Comparison of ENCODE assay signal across 36 cellular contexts in genomic region chr13:59126474-59126873, GRCh38.
"Had no signal": no experiment of that assay in that cellular context is flagged by ENCODE, and none has a peak within 500 bp of the region (broad histone marks: within the 10 kb centered on the region; RNA-seq: fewer than 3 reads in every experiment).

No MANE protein-coding gene starts in this region.

- H3K36me3 ChIP-seq: ascending aorta, cardiac muscle cell, colonic mucosa had no signal

- H3K36me3 Mint-ChIP-seq: activated CD4-positive, alpha-beta memory T cell treated with anti-CD3 and anti-CD28 coated beads for 36 hours; activated naive CD4-positive, alpha-beta T cell treated with anti-CD3 and anti-CD28 coated beads, Interleukin-2, amount 10 ng/mL, durations not matched to agents 7 days and 5 days; activated naive CD4-positive, alpha-beta T cell treated with anti-CD3 and anti-CD28 coated beads, Interleukin-2, amount 50 U/mL, for 24 hours; activated naive CD8-positive, alpha-beta T cell; activated naive CD8-positive, alpha-beta T cell treated with anti-CD3 and anti-CD28 coated beads, Interleukin-2, amount 10 ng/mL, durations not matched to agents 7 days and 5 days; brain had no signal

- DNase-seq: activated B cell treated with CpG ODN at 0.5 μM for 24 hours; activated CD4-positive, alpha-beta memory T cell treated with anti-CD3 and anti-CD28 coated beads for 36 hours; activated CD4-positive, alpha-beta T cell treated with anti-CD3 and anti-CD28 coated beads for 4 hours; activated CD4-positive, alpha-beta T cell treated with anti-CD3 and anti-CD28 coated beads, Interleukin-2, amount 10 ng/mL, durations not matched to agents 24 days and 14 days; activated CD4-positive, alpha-beta T cell treated with anti-CD3 and anti-CD28 coated beads, Interleukin-2, amount 50 U/mL, for 1 hour; activated CD4-positive, alpha-beta T cell treated with anti-CD3 and anti-CD28 coated beads, Interleukin-2, amount 50 U/mL, for 4 hours; activated CD4-positive, CD25-positive, alpha-beta regulatory T cell treated with anti-CD3 and anti-CD28 coated beads, Interleukin-2, amount 50 U/mL, for 72 hours; activated CD8-positive, alpha-beta memory T cell treated with anti-CD3 and anti-CD28 coated beads, Interleukin-2, amount 50 U/mL, for 4 hours; activated CD8-positive, alpha-beta T cell treated with anti-CD3 and anti-CD28 coated beads for 36 hours; activated effector memory CD4-positive, alpha-beta T cell treated with anti-CD3 and anti-CD28 coated beads, Interleukin-2, amount 50 U/mL, for 16 hours; activated gamma-delta T cell treated with Interleukin-2 at 50 U/mL for 16 hours; activated naive CD4-positive, alpha-beta T cell; activated naive CD4-positive, alpha-beta T cell treated with anti-CD3 and anti-CD28 coated beads, Interleukin-2, amount 10 ng/mL, durations not matched to agents 7 days and 5 days; activated naive CD8-positive, alpha-beta T cell treated with anti-CD3 and anti-CD28 coated beads, Interleukin-2, amount 10 ng/mL, durations not matched to agents 7 days and 5 days; activated naive CD8-positive, alpha-beta T cell treated with anti-CD3 and anti-CD28 coated beads, Interleukin-2, amount 50 U/mL, for 24 hours; activated T-cell treated with anti-CD3 and anti-CD28 coated beads for 4 hours; activated T-cell treated with anti-CD3 and anti-CD28 coated beads, Interleukin-2, amount 50 U/mL, for 1 hour; activated T-cell treated with anti-CD3 and anti-CD28 coated beads, Interleukin-2, amount 50 U/mL, for 4 hours; activated T-cell treated with anti-CD3 and anti-CD28 coated beads, Interleukin-2, amount 50 U/mL, for 72 hours; amygdala; anterior cingulate cortex; caudate nucleus; cerebellar nuclear complex; colonic mucosa; T-helper 2 cell; T-helper 9 cell had no signal

- H3K4me1 ChIP-seq: ascending aorta, colonic mucosa had no signal

- H3K4me3 ChIP-seq: ascending aorta, cardiac muscle cell, colonic mucosa had no signal

- ATAC-seq: activated CD8-positive, alpha-beta T cell treated with anti-CD3 and anti-CD28 coated beads for 36 hours; activated naive CD8-positive, alpha-beta T cell treated with anti-CD3 and anti-CD28 coated beads, Interleukin-2, amount 50 U/mL, for 24 hours; activated T-cell treated with anti-CD3 and anti-CD28 coated beads, Interleukin-2, amount 50 U/mL, for 4 hours; activated T-cell treated with anti-CD3 and anti-CD28 coated beads, Interleukin-2, amount 50 U/mL, for 72 hours; activated T-helper 17 cell treated with anti-CD3 and anti-CD28 coated beads, Interleukin-2, amount 50 U/mL, for 72 hours had no signal

- H3K27me3 Mint-ChIP-seq: activated B cell treated with CpG ODN at 0.5 μM for 24 hours; activated CD4-positive, alpha-beta memory T cell treated with anti-CD3 and anti-CD28 coated beads for 36 hours; activated CD4-positive, alpha-beta T cell treated with anti-CD3 and anti-CD28 coated beads, Interleukin-2, amount 10 ng/mL, durations not matched to agents 24 days and 14 days; activated CD8-positive, alpha-beta T cell treated with anti-CD3 and anti-CD28 coated beads for 36 hours; activated naive CD4-positive, alpha-beta T cell treated with anti-CD3 and anti-CD28 coated beads, Interleukin-2, amount 10 ng/mL, durations not matched to agents 7 days and 5 days; activated naive CD4-positive, alpha-beta T cell treated with anti-CD3 and anti-CD28 coated beads, Interleukin-2, amount 50 U/mL, for 24 hours; activated naive CD8-positive, alpha-beta T cell; activated naive CD8-positive, alpha-beta T cell treated with anti-CD3 and anti-CD28 coated beads, Interleukin-2, amount 10 ng/mL, durations not matched to agents 7 days and 5 days; activated naive CD8-positive, alpha-beta T cell treated with anti-CD3 and anti-CD28 coated beads, Interleukin-2, amount 50 U/mL, for 24 hours; activated T-helper 17 cell treated with anti-CD3 and anti-CD28 coated beads, Interleukin-2, amount 50 U/mL, for 72 hours; brain; central memory CD8-positive, alpha-beta T cell had no signal

- H3K27me3 ChIP-seq: ascending aorta, cardiac muscle cell, colonic mucosa had no signal

- H3K4me3 Mint-ChIP-seq: activated B cell treated with CpG ODN at 0.5 μM for 24 hours; activated CD4-positive, alpha-beta memory T cell treated with anti-CD3 and anti-CD28 coated beads for 36 hours; activated CD4-positive, alpha-beta T cell treated with anti-CD3 and anti-CD28 coated beads, Interleukin-2, amount 10 ng/mL, durations not matched to agents 24 days and 14 days; activated CD8-positive, alpha-beta T cell treated with anti-CD3 and anti-CD28 coated beads for 36 hours; activated naive CD4-positive, alpha-beta T cell treated with anti-CD3 and anti-CD28 coated beads, Interleukin-2, amount 10 ng/mL, durations not matched to agents 7 days and 5 days; activated naive CD4-positive, alpha-beta T cell treated with anti-CD3 and anti-CD28 coated beads, Interleukin-2, amount 50 U/mL, for 24 hours; activated naive CD8-positive, alpha-beta T cell; activated naive CD8-positive, alpha-beta T cell treated with anti-CD3 and anti-CD28 coated beads, Interleukin-2, amount 10 ng/mL, durations not matched to agents 7 days and 5 days; activated naive CD8-positive, alpha-beta T cell treated with anti-CD3 and anti-CD28 coated beads, Interleukin-2, amount 50 U/mL, for 24 hours; activated T-cell treated with anti-CD3 and anti-CD28 coated beads, Interleukin-2, amount 50 U/mL, for 4 hours; activated T-cell treated with anti-CD3 and anti-CD28 coated beads, Interleukin-2, amount 50 U/mL, for 72 hours; activated T-helper 1 cell treated with anti-CD3 and anti-CD28 coated beads, Interleukin-12 subunit alpha, Interleukin-12 subunit beta, Interleukin-2, Interleukin-4 antibody, amounts not matched to agents 30 ng/mL and 10 ng/mL and 1 ng/mL, durations not matched to agents 14 hours and 24 hours and 36 hours; activated T-helper 17 cell treated with anti-CD3 and anti-CD28 coated beads, Interleukin-2, amount 50 U/mL, for 72 hours; brain; central memory CD8-positive, alpha-beta T cell; T-helper 2 cell treated with Interferon-gamma antibody and Interleukin-4, amounts not matched to agents 5 μg/mL and 100 μg/mL, for 36 hours had no signal

- H3K4me1 Mint-ChIP-seq: activated B cell treated with CpG ODN at 0.5 μM for 24 hours; activated CD4-positive, alpha-beta T cell treated with anti-CD3 and anti-CD28 coated beads, Interleukin-2, amount 10 ng/mL, durations not matched to agents 24 days and 14 days; activated naive CD4-positive, alpha-beta T cell treated with anti-CD3 and anti-CD28 coated beads, Interleukin-2, amount 10 ng/mL, durations not matched to agents 7 days and 5 days; activated naive CD4-positive, alpha-beta T cell treated with anti-CD3 and anti-CD28 coated beads, Interleukin-2, amount 50 U/mL, for 24 hours; activated naive CD8-positive, alpha-beta T cell treated with anti-CD3 and anti-CD28 coated beads, Interleukin-2, amount 10 ng/mL, durations not matched to agents 7 days and 5 days; activated naive CD8-positive, alpha-beta T cell treated with anti-CD3 and anti-CD28 coated beads, Interleukin-2, amount 50 U/mL, for 24 hours; activated T-helper 17 cell treated with anti-CD3 and anti-CD28 coated beads, Interleukin-2, amount 50 U/mL, for 72 hours; brain; central memory CD8-positive, alpha-beta T cell had no signal

- H3K9me3 Mint-ChIP-seq: activated CD4-positive, alpha-beta memory T cell treated with anti-CD3 and anti-CD28 coated beads for 36 hours; activated CD4-positive, alpha-beta T cell treated with anti-CD3 and anti-CD28 coated beads, Interleukin-2, amount 10 ng/mL, durations not matched to agents 24 days and 14 days; activated CD8-positive, alpha-beta T cell treated with anti-CD3 and anti-CD28 coated beads for 36 hours; activated naive CD4-positive, alpha-beta T cell treated with anti-CD3 and anti-CD28 coated beads, Interleukin-2, amount 10 ng/mL, durations not matched to agents 7 days and 5 days; activated naive CD8-positive, alpha-beta T cell treated with anti-CD3 and anti-CD28 coated beads, Interleukin-2, amount 10 ng/mL, durations not matched to agents 7 days and 5 days; activated naive CD8-positive, alpha-beta T cell treated with anti-CD3 and anti-CD28 coated beads, Interleukin-2, amount 50 U/mL, for 24 hours; activated T-helper 1 cell treated with anti-CD3 and anti-CD28 coated beads, Interleukin-12 subunit alpha, Interleukin-12 subunit beta, Interleukin-2, Interleukin-4 antibody, amounts not matched to agents 30 ng/mL and 10 ng/mL and 1 ng/mL, durations not matched to agents 14 hours and 24 hours and 36 hours; central memory CD8-positive, alpha-beta T cell; T-helper 2 cell treated with Interferon-gamma antibody and Interleukin-4, amounts not matched to agents 5 μg/mL and 100 μg/mL, for 36 hours had no signal

- H3K9me3 ChIP-seq: ascending aorta, colonic mucosa had no signal

- H3K27ac ChIP-seq: ascending aorta, cardiac muscle cell, colonic mucosa, VCaP had no signal

- H3K27ac Mint-ChIP-seq: activated B cell treated with CpG ODN at 0.5 μM for 24 hours; activated CD4-positive, alpha-beta memory T cell treated with anti-CD3 and anti-CD28 coated beads for 36 hours; activated CD4-positive, alpha-beta T cell treated with anti-CD3 and anti-CD28 coated beads, Interleukin-2, amount 10 ng/mL, durations not matched to agents 24 days and 14 days; activated CD8-positive, alpha-beta T cell treated with anti-CD3 and anti-CD28 coated beads for 36 hours; activated naive CD4-positive, alpha-beta T cell treated with anti-CD3 and anti-CD28 coated beads, Interleukin-2, amount 10 ng/mL, durations not matched to agents 7 days and 5 days; activated naive CD4-positive, alpha-beta T cell treated with anti-CD3 and anti-CD28 coated beads, Interleukin-2, amount 50 U/mL, for 24 hours; activated naive CD8-positive, alpha-beta T cell; activated naive CD8-positive, alpha-beta T cell treated with anti-CD3 and anti-CD28 coated beads, Interleukin-2, amount 10 ng/mL, durations not matched to agents 7 days and 5 days; activated naive CD8-positive, alpha-beta T cell treated with anti-CD3 and anti-CD28 coated beads, Interleukin-2, amount 50 U/mL, for 24 hours; activated T-cell treated with anti-CD3 and anti-CD28 coated beads, Interleukin-2, amount 50 U/mL, for 72 hours; activated T-helper 1 cell treated with anti-CD3 and anti-CD28 coated beads, Interleukin-12 subunit alpha, Interleukin-12 subunit beta, Interleukin-2, Interleukin-4 antibody, amounts not matched to agents 30 ng/mL and 10 ng/mL and 1 ng/mL, durations not matched to agents 14 hours and 24 hours and 36 hours; activated T-helper 17 cell treated with anti-CD3 and anti-CD28 coated beads, Interleukin-2, amount 50 U/mL, for 72 hours; brain; T-helper 2 cell treated with Interferon-gamma antibody and Interleukin-4, amounts not matched to agents 5 μg/mL and 100 μg/mL, for 36 hours had no signal
